In the genomic region with DNA sequence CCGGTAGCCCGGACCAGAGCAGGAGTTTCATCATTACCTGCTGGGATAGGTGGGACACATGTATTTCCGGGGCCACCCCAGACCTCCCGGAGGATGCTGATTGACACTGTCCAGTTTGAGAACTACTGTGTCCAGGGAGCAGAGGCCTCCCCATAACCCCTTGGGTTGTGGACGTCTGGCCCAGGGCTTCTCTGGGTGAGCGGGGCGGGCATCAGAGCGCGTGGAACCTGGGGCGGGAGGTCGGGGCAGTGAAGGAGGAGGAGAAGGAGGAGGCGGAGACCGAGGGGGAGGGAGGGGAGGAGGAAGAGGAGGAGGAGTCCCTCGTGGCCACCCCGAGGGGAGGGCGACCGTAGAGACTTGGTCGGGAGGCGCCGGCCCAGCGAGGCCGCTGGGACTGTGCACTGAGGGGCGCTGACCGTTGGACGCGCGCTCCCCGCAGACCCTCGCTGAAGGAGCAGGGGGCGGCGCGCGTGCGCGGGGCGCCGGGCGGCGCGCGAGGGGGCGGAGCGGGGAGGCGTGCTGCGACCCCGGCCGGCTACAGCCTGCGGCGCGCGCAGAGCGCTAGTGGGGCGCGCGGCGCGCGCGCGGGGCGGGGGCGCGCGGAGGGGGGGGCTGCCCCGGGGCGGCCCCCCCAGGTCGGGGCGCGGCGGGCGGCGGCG, we compare ENCODE assay signal across 1 cellular context.
A peak's percentile ranks its signal among the peaks of the same experiment; 100 is the strongest.
TF ChIP-seq lines count a peak whose summit lies in the region.

Gene GRK3, plus strand, starts transcription at position 356 of the 659 bp plus-strand sequence. CDS start 366 bp downstream, outside the sequence.

TF ChIP-seq in K562, 482 proteins besides CTCF, POLR2A, EP300 and RAD21 (continued from another document):
- no peak for TF ChIP-seq ZBTB2 (IDR thresholded peaks at IDR 0.05)
- TF ChIP-seq SREBF1 (IDR thresholded peaks at IDR 0.05; ENCODE audit: borderline replicate concordance, low read depth, low read length), result no peak
- TF ChIP-seq NRF1 (conservative IDR thresholded peaks at IDR 0.05 in 1 of 2, IDR thresholded peaks at IDR 0.05 in 1 of 2), result peak; percentile 77 to 79
- no peak for TF ChIP-seq XRCC4 (IDR thresholded peaks at IDR 0.05; ENCODE audit: extremely low read depth, insufficient read depth, insufficient read length)
- no peak for TF ChIP-seq PHB (CRISPR knock-in tag; IDR thresholded peaks at IDR 0.05)
- no peak for TF ChIP-seq ZKSCAN1 (IDR thresholded peaks at IDR 0.05; ENCODE audit: low read depth, low read length)
- TF ChIP-seq, protein P1, sequence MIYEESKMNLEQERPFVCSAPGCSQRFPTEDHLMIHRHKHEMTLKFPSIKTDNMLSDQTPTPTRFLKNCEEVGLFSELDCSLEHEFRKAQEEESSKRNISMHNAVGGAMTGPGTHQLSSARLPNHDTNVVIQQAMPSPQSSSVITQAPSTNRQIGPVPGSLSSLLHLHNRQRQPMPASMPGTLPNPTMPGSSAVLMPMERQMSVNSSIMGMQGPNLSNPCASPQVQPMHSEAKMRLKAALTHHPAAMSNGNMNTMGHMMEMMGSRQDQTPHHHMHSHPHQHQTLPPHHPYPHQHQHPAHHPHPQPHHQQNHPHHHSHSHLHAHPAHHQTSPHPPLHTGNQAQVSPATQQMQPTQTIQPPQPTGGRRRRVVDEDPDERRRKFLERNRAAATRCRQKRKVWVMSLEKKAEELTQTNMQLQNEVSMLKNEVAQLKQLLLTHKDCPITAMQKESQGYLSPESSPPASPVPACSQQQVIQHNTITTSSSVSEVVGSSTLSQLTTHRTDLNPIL (CRISPR knock-in tag; IDR thresholded peaks at IDR 0.05), result no peak
- no peak for TF ChIP-seq KLF10 (CRISPR knock-in tag; IDR thresholded peaks at IDR 0.05)
- no peak for TF ChIP-seq BMI1 (IDR thresholded peaks at IDR 0.05; ENCODE audit: low read length)
- no peak for TF ChIP-seq ZNF644 (tag; IDR thresholded peaks at IDR 0.05; ENCODE audit: low read depth)
- TF ChIP-seq TEAD1 (CRISPR knock-in tag; IDR thresholded peaks at IDR 0.05), result no peak
